16 cellular contexts compared by ENCODE assay signal in genomic region chr20:47198254-47198671, GRCh38.
DNase-seq lines count a peak whose midpoint lies in the region; ATAC-seq and TF ChIP-seq lines count a peak whose summit lies in the region.
"Had no signal": no experiment of that assay in that cellular context is flagged by ENCODE, and none has a peak within 500 bp of the region (broad histone marks: within the 10 kb centered on the region; RNA-seq: fewer than 3 reads in every experiment).

No MANE protein-coding gene starts in this region.

- DNase-seq in activated effector memory CD4-positive, alpha-beta T cell treated with anti-CD3 and anti-CD28 coated beads, Interleukin-2, amount 50 U/mL, for 16 hours = peak; percentile 75
- DNase-seq in activated effector memory CD4-positive, alpha-beta T cell treated with Interleukin-2 at 50 U/mL for 16 hours = no peak
- peak; percentile 66 for DNase-seq in activated CD8-positive, alpha-beta memory T cell treated with anti-CD3 and anti-CD28 coated beads, Interleukin-2, amount 50 U/mL, for 48 hours
- DNase-seq in foreskin keratinocyte = peak; percentile 31 to 45
- peak; percentile 50 for DNase-seq in stimulated activated naive CD8-positive, alpha-beta T cell treated with anti-CD3 and anti-CD28 coated beads, Interleukin-15, Interleukin-2, amounts not matched to agents 100 U/mL and 50 U/mL, for 24 hours
- no peak for DNase-seq in NCI-H1694 (lab: John Stamatoyannopoulos, UW)
- DNase-seq: effector CD8-positive, alpha-beta T cell; heart right ventricle; Karpas-422; left ventricle myocardium superior; NCI-H2081 treated with DMSO at 0.1 percent for 48 hours had no signal

- ATAC-seq in foreskin keratinocyte = peak; percentile 63
- peak; percentile 89 for ATAC-seq in stimulated activated naive CD8-positive, alpha-beta T cell treated with anti-CD3 and anti-CD28 coated beads, Interleukin-15, Interleukin-2, amounts not matched to agents 100 U/mL and 50 U/mL, for 24 hours
- no peak for ATAC-seq in HG03460 (IDR thresholded peaks at IDR 0.05; ENCODE audit: unreplicated experiment)
- no peak for ATAC-seq in HG02981 (IDR thresholded peaks at IDR 0.05; ENCODE audit: unreplicated experiment)
- ATAC-seq: heart right ventricle, left ventricle myocardium superior, sciatic nerve, WTC11 had no signal

- no peak for TF ChIP-seq CTCF in foreskin keratinocyte (conservative IDR thresholded peaks at IDR 0.05)

- no peaks in the 10 kb centered on the region for H3K4me1 ChIP-seq in foreskin keratinocyte

- no peak overlapping the region for H3K27ac ChIP-seq in foreskin keratinocyte
- H3K27ac ChIP-seq: ascending aorta, heart right ventricle had no signal

- no peaks in the 10 kb centered on the region for H3K27me3 ChIP-seq in foreskin keratinocyte
- H3K27me3 ChIP-seq: ascending aorta, heart right ventricle had no signal

Comparison
In these comparisons a context has a peak if more than half of its experiments do, and no peak if none do; other contexts are left out.
1. DNase-seq: peak in activated effector memory CD4-positive, alpha-beta T cell treated with anti-CD3 and anti-CD28 coated beads, Interleukin-2, amount 50 U/mL, for 16 hours (single experiment), activated CD8-positive, alpha-beta memory T cell treated with anti-CD3 and anti-CD28 coated beads, Interleukin-2, amount 50 U/mL, for 48 hours (single experiment), foreskin keratinocyte (2 of 2) and stimulated activated naive CD8-positive, alpha-beta T cell treated with anti-CD3 and anti-CD28 coated beads, Interleukin-15, Interleukin-2, amounts not matched to agents 100 U/mL and 50 U/mL, for 24 hours (single experiment); none in activated effector memory CD4-positive, alpha-beta T cell treated with Interleukin-2 at 50 U/mL for 16 hours (single experiment) and NCI-H1694 (single experiment).
2. ATAC-seq: peak in foreskin keratinocyte (single experiment) and stimulated activated naive CD8-positive, alpha-beta T cell treated with anti-CD3 and anti-CD28 coated beads, Interleukin-15, Interleukin-2, amounts not matched to agents 100 U/mL and 50 U/mL, for 24 hours (single experiment); none in HG03460 (single experiment) and HG02981 (single experiment).